Comparison of ENCODE assay signal across 1 cellular context in genomic region chr17:38585056-38585804, GRCh38.
A peak's percentile ranks its signal among the peaks of the same experiment; 100 is the strongest.
TF ChIP-seq lines count a peak whose summit lies in the region.

No MANE protein-coding gene starts in this region.

TF ChIP-seq in HepG2, 621 proteins besides CTCF, POLR2A, EP300 and RAD21 (continued from another document and continues in another):
- TF ChIP-seq TFAP4 (IDR thresholded peaks at IDR 0.05; ENCODE audit: borderline replicate concordance, low read depth) (0 out of 2 replicates have a peak, but pooled peaks have one; percentile 10), MAF1 (CRISPR knock-in tag; IDR thresholded peaks at IDR 0.05; ENCODE audit: borderline replicate concordance) (no peak), THRA (CRISPR knock-in tag; IDR thresholded peaks at IDR 0.05; ENCODE audit: borderline replicate concordance) (no peak), ZNF550 (CRISPR knock-in tag; IDR thresholded peaks at IDR 0.05; ENCODE audit: borderline replicate concordance) (0 out of 2 replicates have a peak, but pooled peaks have one; percentile 50), ZNF138 (CRISPR knock-in tag; IDR thresholded peaks at IDR 0.05; ENCODE audit: low read depth) (no peak), MIXL1 (CRISPR knock-in tag; IDR thresholded peaks at IDR 0.05) (no peak), ZNF746 (CRISPR knock-in tag; IDR thresholded peaks at IDR 0.05) (no peak), ZNF572 (CRISPR knock-in tag; IDR thresholded peaks at IDR 0.05) (peak; percentile 8; the same call in 1 of the 2 replicates), SRSF4 (IDR thresholded peaks at IDR 0.05; ENCODE audit: low read depth, low read length, poor library complexity, severe bottlenecking) (no peak), MZF1 (CRISPR knock-in tag; IDR thresholded peaks at IDR 0.05; ENCODE audit: borderline replicate concordance) (no peak), ZNF326 (CRISPR knock-in tag; IDR thresholded peaks at IDR 0.05; ENCODE audit: borderline replicate concordance) (peak; percentile 44; the same call in 1 of the 2 replicates), ZNF124 (CRISPR knock-in tag; IDR thresholded peaks at IDR 0.05) (no peak), ZNF576 (CRISPR knock-in tag; IDR thresholded peaks at IDR 0.05) (no peak), BATF2 (CRISPR knock-in tag; IDR thresholded peaks at IDR 0.05) (0 out of 2 replicates have a peak, but pooled peaks have one; percentile 23), ARID4A (CRISPR knock-in tag; IDR thresholded peaks at IDR 0.05; ENCODE audit: borderline replicate concordance) (peak; percentile 10; the same call in 1 of the 2 replicates), GATA4 (IDR thresholded peaks at IDR 0.05; ENCODE audit: borderline replicate concordance, low read depth) (no peak), REL (CRISPR knock-in tag; conservative IDR thresholded peaks at IDR 0.05) (0 out of 2 replicates have a peak, but pooled peaks have one; percentile 56), ZNF616 (CRISPR knock-in tag; IDR thresholded peaks at IDR 0.05; ENCODE audit: low read depth) (no peak), THAP7 (CRISPR knock-in tag; IDR thresholded peaks at IDR 0.05) (0 out of 2 replicates have a peak, but pooled peaks have one; percentile 57), CBFB (CRISPR knock-in tag; IDR thresholded peaks at IDR 0.05) (no peak), E2F5 (CRISPR knock-in tag; conservative IDR thresholded peaks at IDR 0.05) (no peak), ZNF136 (CRISPR knock-in tag; IDR thresholded peaks at IDR 0.05; ENCODE audit: low read depth) (no peak), ZUFSP (CRISPR knock-in tag; IDR thresholded peaks at IDR 0.05; ENCODE audit: borderline replicate concordance) (no peak), UBTF (CRISPR knock-in tag; IDR thresholded peaks at IDR 0.05) (0 out of 2 replicates have a peak, but pooled peaks have one; percentile 21), ZFY (CRISPR knock-in tag; IDR thresholded peaks at IDR 0.05) (peak; percentile 56; the same call in 1 of the 2 replicates), RFX1 (IDR thresholded peaks at IDR 0.05) (no peak), ZNF768 (CRISPR knock-in tag; IDR thresholded peaks at IDR 0.05) (no peak; the same call in 1 of the 2 replicates), ZFX (CRISPR knock-in tag; IDR thresholded peaks at IDR 0.05; ENCODE audit: low read depth) (peak; percentile 62), TEF (CRISPR knock-in tag; IDR thresholded peaks at IDR 0.05) (no peak), ZNF567 (CRISPR knock-in tag; IDR thresholded peaks at IDR 0.05; ENCODE audit: borderline replicate concordance) (no peak), MEF2D (CRISPR knock-in tag; IDR thresholded peaks at IDR 0.05) (no peak), ZBTB46 (CRISPR knock-in tag; IDR thresholded peaks at IDR 0.05; ENCODE audit: borderline replicate concordance) (no peak), POLR2G (IDR thresholded peaks at IDR 0.05; ENCODE audit: low read depth, low read length) (no peak), ZHX2 (IDR thresholded peaks at IDR 0.05; ENCODE audit: low read depth) (no peak), ZHX2 (CRISPR knock-in tag; IDR thresholded peaks at IDR 0.05; ENCODE audit: borderline replicate concordance) (no peak)
